ENCODE assay signal across 7 cellular contexts in genomic region chr9:38377336-38378083, GRCh38. TPM values are rescaled to one million over a fixed set of nuclear protein-coding genes. Genes with fewer than 3 reads are reported as not detected.
"Had no signal": no experiment of that assay in that cellular context is flagged by ENCODE, and none has a peak within 500 bp of the region (broad histone marks: within the 10 kb centered on the region; RNA-seq: fewer than 3 reads in every experiment).

No MANE protein-coding gene starts in this region.

RNA-seq across cellular contexts. Expression of gene IGFBPL1, which starts 46.7 kb away (rescaled TPM):
- total RNA-seq: activated CD4-positive, alpha-beta T cell treated with anti-CD3 and anti-CD28 coated beads, Interleukin-2, amount 10 ng/mL, durations not matched to agents 7 days and 5 days; activated T-cell treated with anti-CD3 and anti-CD28 coated beads, Interleukin-2, amount 50 U/mL, for 72 hours; breast epithelium; endothelial cell of umbilical vein; gastrocnemius medialis; T-cell had no signal
- polyA plus RNA-seq: endothelial cell of umbilical vein, foreskin keratinocyte had no signal
